In the genomic region with DNA sequence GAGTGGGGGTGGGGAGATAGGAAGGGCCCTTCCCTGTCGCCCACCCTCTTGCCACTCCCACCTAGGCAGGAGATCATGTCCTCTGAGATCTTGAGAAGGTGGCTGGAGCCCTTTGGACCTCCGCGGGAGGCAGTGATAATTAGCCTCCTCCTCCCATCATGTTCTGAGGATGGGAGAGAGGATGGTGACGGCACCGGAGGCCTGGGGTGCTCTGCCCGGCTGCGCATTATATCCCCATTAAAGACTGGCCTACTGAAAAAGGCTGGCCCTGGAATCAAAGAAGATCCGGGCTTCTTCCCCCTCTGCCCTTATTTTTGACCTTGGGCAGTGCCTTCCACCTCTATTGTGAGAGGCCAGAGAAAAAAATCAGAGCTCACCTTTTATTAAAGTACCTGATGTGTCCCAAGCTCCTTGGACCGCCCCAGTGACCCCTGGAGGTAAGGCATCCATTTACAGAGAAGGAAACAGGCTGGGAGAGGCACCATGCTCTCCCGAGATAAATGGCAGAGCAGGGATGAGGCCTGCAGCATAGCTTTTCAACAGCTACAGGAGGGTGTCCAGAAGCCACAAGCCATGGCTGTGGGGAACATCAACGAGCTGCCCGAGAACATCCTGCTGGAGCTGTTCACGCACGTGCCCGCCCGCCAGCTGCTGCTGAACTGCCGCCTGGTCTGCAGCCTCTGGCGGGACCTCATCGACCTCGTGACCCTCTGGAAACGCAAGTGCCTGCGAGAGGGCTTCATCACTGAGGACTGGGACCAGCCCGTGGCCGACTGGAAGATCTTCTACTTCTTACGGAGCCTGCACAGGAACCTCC, we compare ENCODE assay signal across 2 cellular contexts.
TF ChIP-seq lines count a peak whose summit lies in the region.

No MANE protein-coding gene starts in this region.

TF ChIP-seq in SK-N-SH, 30 proteins besides CTCF, POLR2A, EP300 and RAD21 (continued from another document):
- TF ChIP-seq, protein P1, sequence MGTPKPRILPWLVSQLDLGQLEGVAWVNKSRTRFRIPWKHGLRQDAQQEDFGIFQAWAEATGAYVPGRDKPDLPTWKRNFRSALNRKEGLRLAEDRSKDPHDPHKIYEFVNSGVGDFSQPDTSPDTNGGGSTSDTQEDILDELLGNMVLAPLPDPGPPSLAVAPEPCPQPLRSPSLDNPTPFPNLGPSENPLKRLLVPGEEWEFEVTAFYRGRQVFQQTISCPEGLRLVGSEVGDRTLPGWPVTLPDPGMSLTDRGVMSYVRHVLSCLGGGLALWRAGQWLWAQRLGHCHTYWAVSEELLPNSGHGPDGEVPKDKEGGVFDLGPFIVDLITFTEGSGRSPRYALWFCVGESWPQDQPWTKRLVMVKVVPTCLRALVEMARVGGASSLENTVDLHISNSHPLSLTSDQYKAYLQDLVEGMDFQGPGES (IDR thresholded peaks at IDR 0.05; ENCODE audit: low read depth, low read length), result no peak
- no peak for TF ChIP-seq FOXM1 (IDR thresholded peaks at IDR 0.05; ENCODE audit: low read depth)

TF ChIP-seq in SK-N-SH treated with all-trans-retinoic acid at 6 μM for 48 hours, 23 proteins besides CTCF, POLR2A, EP300 and RAD21:
- TF ChIP-seq, protein P2, sequence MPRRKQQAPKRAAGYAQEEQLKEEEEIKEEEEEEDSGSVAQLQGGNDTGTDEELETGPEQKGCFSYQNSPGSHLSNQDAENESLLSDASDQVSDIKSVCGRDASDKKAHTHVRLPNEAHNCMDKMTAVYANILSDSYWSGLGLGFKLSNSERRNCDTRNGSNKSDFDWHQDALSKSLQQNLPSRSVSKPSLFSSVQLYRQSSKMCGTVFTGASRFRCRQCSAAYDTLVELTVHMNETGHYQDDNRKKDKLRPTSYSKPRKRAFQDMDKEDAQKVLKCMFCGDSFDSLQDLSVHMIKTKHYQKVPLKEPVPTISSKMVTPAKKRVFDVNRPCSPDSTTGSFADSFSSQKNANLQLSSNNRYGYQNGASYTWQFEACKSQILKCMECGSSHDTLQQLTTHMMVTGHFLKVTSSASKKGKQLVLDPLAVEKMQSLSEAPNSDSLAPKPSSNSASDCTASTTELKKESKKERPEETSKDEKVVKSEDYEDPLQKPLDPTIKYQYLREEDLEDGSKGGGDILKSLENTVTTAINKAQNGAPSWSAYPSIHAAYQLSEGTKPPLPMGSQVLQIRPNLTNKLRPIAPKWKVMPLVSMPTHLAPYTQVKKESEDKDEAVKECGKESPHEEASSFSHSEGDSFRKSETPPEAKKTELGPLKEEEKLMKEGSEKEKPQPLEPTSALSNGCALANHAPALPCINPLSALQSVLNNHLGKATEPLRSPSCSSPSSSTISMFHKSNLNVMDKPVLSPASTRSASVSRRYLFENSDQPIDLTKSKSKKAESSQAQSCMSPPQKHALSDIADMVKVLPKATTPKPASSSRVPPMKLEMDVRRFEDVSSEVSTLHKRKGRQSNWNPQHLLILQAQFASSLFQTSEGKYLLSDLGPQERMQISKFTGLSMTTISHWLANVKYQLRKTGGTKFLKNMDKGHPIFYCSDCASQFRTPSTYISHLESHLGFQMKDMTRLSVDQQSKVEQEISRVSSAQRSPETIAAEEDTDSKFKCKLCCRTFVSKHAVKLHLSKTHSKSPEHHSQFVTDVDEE (CRISPR knock-in tag; IDR thresholded peaks at IDR 0.05), result no peak
- TF ChIP-seq, protein P3, sequence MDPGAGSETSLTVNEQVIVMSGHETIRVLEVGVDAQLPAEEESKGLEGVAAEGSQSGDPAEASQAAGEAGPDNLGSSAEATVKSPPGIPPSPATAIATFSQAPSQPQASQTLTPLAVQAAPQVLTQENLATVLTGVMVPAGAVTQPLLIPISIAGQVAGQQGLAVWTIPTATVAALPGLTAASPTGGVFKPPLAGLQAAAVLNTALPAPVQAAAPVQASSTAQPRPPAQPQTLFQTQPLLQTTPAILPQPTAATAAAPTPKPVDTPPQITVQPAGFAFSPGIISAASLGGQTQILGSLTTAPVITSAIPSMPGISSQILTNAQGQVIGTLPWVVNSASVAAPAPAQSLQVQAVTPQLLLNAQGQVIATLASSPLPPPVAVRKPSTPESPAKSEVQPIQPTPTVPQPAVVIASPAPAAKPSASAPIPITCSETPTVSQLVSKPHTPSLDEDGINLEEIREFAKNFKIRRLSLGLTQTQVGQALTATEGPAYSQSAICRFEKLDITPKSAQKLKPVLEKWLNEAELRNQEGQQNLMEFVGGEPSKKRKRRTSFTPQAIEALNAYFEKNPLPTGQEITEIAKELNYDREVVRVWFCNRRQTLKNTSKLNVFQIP (CRISPR knock-in tag; IDR thresholded peaks at IDR 0.05; ENCODE audit: borderline replicate concordance, low read depth), result no peak
- no peak for TF ChIP-seq ZNF8 (CRISPR knock-in tag; IDR thresholded peaks at IDR 0.05)
- no peak for TF ChIP-seq CSDC2 (CRISPR knock-in tag; IDR thresholded peaks at IDR 0.05)
- TF ChIP-seq ZFP3 (CRISPR knock-in tag; IDR thresholded peaks at IDR 0.05), result no peak
- TF ChIP-seq, protein P4, sequence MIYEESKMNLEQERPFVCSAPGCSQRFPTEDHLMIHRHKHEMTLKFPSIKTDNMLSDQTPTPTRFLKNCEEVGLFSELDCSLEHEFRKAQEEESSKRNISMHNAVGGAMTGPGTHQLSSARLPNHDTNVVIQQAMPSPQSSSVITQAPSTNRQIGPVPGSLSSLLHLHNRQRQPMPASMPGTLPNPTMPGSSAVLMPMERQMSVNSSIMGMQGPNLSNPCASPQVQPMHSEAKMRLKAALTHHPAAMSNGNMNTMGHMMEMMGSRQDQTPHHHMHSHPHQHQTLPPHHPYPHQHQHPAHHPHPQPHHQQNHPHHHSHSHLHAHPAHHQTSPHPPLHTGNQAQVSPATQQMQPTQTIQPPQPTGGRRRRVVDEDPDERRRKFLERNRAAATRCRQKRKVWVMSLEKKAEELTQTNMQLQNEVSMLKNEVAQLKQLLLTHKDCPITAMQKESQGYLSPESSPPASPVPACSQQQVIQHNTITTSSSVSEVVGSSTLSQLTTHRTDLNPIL (CRISPR knock-in tag; IDR thresholded peaks at IDR 0.05; ENCODE audit: low read depth), result no peak
- no peak for TF ChIP-seq PPARA (CRISPR knock-in tag; IDR thresholded peaks at IDR 0.05; ENCODE audit: borderline replicate concordance)
